In the genomic region with DNA sequence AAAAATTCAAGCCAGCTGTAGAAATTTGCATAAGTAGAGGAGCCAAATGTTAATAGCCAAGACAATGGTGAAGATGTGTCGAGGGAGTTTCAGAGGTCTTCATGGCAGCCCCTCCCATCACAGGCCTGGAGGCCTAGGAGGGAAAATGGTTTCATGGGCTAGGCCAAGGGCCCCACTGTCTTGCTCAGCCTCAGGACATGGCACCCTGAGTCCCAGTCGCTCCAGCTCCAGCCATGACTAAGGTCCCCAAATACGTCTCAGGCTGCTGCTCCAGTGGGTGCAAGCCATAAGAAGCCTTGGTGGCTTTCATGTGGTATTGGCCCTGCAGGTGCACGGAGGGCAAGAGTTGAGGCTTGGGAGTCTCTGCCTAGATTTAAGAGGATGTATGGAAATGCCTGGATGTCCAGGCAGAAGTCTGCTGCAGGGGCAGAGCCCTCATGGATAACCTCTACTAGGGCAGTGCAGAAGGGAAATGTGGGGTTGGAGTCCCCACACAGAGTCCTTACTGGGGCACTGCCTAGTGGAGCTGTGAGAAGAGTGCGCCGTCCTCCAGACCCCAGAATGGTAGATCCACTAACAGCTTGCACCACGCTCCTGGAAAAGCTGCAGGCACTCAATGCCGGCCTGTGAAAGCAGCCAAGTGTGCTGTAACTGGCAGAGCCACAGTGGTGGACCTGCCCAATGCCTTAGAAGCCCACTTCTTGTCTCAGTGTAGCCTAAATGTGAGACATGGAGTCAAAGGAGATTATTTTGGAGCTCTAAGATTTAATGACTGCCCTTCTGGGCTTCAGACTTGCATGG, we compare ENCODE assay signal across 1 cellular context.
TF ChIP-seq lines count a peak whose summit lies in the region.

No MANE protein-coding gene starts in this region.

TF ChIP-seq in K562, 482 proteins besides CTCF, POLR2A, EP300 and RAD21:
- TF ChIP-seq, protein P1, sequence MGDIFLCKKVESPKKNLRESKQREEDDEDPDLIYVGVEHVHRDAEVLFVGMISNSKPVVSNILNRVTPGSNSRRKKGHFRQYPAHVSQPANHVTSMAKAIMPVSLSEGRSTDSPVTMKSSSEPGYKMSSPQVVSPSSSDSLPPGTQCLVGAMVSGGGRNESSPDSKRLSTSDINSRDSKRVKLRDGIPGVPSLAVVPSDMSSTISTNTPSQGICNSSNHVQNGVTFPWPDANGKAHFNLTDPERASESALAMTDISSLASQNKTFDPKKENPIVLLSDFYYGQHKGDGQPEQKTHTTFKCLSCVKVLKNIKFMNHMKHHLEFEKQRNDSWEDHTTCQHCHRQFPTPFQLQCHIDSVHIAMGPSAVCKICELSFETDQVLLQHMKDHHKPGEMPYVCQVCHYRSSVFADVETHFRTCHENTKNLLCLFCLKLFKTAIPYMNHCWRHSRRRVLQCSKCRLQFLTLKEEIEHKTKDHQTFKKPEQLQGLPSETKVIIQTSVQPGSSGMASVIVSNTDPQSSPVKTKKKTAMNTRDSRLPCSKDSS (IDR thresholded peaks at IDR 0.05; ENCODE audit: low read depth, partially characterized antibody), result peak; percentile 91
- TF ChIP-seq ZNF12 (CRISPR knock-in tag; IDR thresholded peaks at IDR 0.05) (no peak), ZFP36 (IDR thresholded peaks at IDR 0.05; ENCODE audit: low read depth, low read length, partially characterized antibody) (peak; percentile 29), ZNF586 (CRISPR knock-in tag; conservative IDR thresholded peaks at IDR 0.05) (no peak), TRIM24 (IDR thresholded peaks at IDR 0.05) (peak in 1 of 2 experiments; percentile 69; a peak in 2 of 4 replicates), CBX3 (IDR thresholded peaks at IDR 0.05; ENCODE audit: borderline replicate concordance in 1 of 2, low read length in 2 of 2) (peak in 1 of 2 experiments; percentile 84; a peak in 2 of 3 replicates), TRIM28 (IDR thresholded peaks at IDR 0.05) (peak; percentile 92), CBX1 (IDR thresholded peaks at IDR 0.05; ENCODE audit: low read depth) (peak; percentile 67; the same call in 1 of the 2 replicates), SPI1 (IDR thresholded peaks at IDR 0.05; ENCODE audit: borderline replicate concordance, low read depth, low read length) (no peak), CBX5 (IDR thresholded peaks at IDR 0.05; ENCODE audit: borderline replicate concordance, low read depth) (peak; percentile 92)
- TF ChIP-seq, protein P2, sequence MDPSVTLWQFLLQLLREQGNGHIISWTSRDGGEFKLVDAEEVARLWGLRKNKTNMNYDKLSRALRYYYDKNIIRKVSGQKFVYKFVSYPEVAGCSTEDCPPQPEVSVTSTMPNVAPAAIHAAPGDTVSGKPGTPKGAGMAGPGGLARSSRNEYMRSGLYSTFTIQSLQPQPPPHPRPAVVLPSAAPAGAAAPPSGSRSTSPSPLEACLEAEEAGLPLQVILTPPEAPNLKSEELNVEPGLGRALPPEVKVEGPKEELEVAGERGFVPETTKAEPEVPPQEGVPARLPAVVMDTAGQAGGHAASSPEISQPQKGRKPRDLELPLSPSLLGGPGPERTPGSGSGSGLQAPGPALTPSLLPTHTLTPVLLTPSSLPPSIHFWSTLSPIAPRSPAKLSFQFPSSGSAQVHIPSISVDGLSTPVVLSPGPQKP (CRISPR knock-in tag; IDR thresholded peaks at IDR 0.05), result no peak
